Comparison of ENCODE assay signal across 23 cellular contexts in the genomic region with DNA sequence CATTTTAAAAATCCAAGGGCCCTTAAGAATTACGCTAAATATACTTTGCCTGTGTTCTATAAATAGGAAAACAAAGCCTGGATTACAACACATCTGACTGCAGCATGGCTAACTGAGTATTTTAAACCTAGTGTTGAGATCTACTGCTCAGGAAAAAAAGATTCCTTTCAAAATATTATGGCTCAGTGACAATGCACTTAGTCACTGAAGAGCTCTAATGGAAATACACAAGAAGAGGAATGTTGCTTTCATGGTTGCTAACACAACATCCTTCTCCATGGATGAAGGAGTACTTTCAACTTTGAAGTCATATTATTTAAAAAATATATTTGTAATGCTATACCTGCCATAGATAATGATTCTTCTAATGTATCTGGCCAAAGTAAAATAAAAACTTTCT.
"Had no signal": no experiment of that assay in that cellular context is flagged by ENCODE, and none has a peak within 500 bp of the region (broad histone marks: within the 10 kb centered on the region; RNA-seq: fewer than 3 reads in every experiment).

No MANE protein-coding gene starts in this region.

- H3K4me1 ChIP-seq: sigmoid colon, stomach, thyroid gland, upper lobe of left lung, vagina had no signal

- DNase-seq: activated CD4-positive, alpha-beta T cell treated with anti-CD3 and anti-CD28 coated beads for 36 hours; activated CD4-positive, CD25-positive, alpha-beta regulatory T cell; activated effector memory CD4-positive, alpha-beta T cell treated with Interleukin-2 at 50 U/mL for 16 hours; activated naive CD4-positive, alpha-beta T cell treated with Interleukin-2 at 50 U/mL for 16 hours; activated T-cell treated with anti-CD3 and anti-CD28 coated beads for 4 hours; anterior cingulate cortex; dorsolateral prefrontal cortex; effector memory CD8-positive, alpha-beta T cell; islet precursor cell; left cardiac atrium; left ventricle myocardium superior; naive B cell; ovary; sigmoid colon; small intestine; stimulated activated CD4-positive, alpha-beta T cell treated with anti-CD3 and anti-CD28 coated beads, Interleukin-4, amount 100 ng/mL, for 4 hours; stimulated activated CD8-positive, alpha-beta memory T cell treated with anti-CD3 and anti-CD28 coated beads, Interleukin-4, amount 100 ng/mL, for 48 hours; stimulated activated naive B cell treated with anti-CD40 and anti-IgM and Interleukin-4, amounts not matched to agents 10 μg/mL and 1 μg/mL and 100 μg/mL, for 72 hours; stomach; thyroid gland; upper lobe of left lung had no signal

- H3K27ac ChIP-seq: coronary artery, dorsolateral prefrontal cortex, ovary, sigmoid colon, stomach, thyroid gland, upper lobe of left lung, vagina had no signal

- ATAC-seq: activated CD4-positive, alpha-beta T cell treated with anti-CD3 and anti-CD28 coated beads for 36 hours; effector memory CD8-positive, alpha-beta T cell; left cardiac atrium; left ventricle myocardium superior; stimulated activated naive B cell treated with anti-CD40 and anti-IgM and Interleukin-4, amounts not matched to agents 10 μg/mL and 1 μg/mL and 100 μg/mL, for 72 hours had no signal

- H3K27me3 ChIP-seq: dorsolateral prefrontal cortex, ovary, sigmoid colon, stomach, thyroid gland, upper lobe of left lung, vagina had no signal
